Comparison of ENCODE assay signal across 1 cellular context in the genomic region with DNA sequence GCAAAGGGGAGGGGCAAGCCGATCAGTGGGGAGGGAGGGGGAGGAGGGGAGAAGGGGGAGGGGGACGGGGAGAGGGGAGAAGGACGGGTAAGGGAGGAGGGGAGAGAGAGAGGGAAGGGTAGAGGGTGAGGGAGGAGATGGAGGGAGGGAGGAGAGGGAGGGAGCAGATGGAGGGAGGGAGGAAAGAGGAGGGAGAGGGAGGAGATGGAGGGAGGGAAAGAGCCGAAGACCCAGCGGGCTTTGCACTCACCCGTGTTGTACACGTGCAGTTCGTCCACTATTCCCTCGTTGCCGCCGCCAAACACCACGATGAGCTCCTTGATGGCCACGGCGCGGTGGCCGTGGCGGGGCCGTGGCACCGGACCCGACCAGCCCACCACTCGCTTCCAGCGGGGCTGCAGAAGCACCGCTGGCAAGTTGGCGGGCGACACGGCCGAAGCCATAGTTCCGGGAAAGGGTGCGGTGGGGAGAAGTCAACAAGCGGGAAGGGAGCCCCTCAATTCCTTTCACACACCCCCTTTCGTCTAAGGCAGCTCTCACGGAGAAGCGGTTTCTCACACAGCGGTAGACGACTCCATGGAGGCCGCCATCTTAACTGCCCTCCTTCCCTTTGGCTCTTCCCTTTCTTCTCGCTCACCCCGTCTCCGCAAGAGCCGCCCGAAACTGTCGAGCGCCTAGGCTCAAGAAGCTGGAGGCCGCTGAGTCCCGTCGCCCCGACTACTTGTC.
TF ChIP-seq lines count a peak whose summit lies in the region.

No MANE protein-coding gene starts in this region.

TF ChIP-seq in A549, 52 proteins besides CTCF, POLR2A, EP300 and RAD21 (continued from another document):
- TF ChIP-seq, protein P1, sequence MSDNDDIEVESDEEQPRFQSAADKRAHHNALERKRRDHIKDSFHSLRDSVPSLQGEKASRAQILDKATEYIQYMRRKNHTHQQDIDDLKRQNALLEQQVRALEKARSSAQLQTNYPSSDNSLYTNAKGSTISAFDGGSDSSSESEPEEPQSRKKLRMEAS (IDR thresholded peaks at IDR 0.05): peak; percentile 60
- TF ChIP-seq HEYL (CRISPR knock-in tag; IDR thresholded peaks at IDR 0.05) (no peak), CHD2 (IDR thresholded peaks at IDR 0.05; ENCODE audit: low read length, partially characterized antibody) (no peak), NPAS2 (CRISPR knock-in tag; IDR thresholded peaks at IDR 0.05; ENCODE audit: borderline replicate concordance) (no peak), TP53 (CRISPR knock-in tag; IDR thresholded peaks at IDR 0.05) (0 out of 2 replicates have a peak, but pooled peaks have one; percentile 7), HOXB5 (CRISPR knock-in tag; IDR thresholded peaks at IDR 0.05) (no peak), NFE2L2 (conservative IDR thresholded peaks at IDR 0.05; ENCODE audit: low read length) (no peak), MYC (IDR thresholded peaks at IDR 0.05; ENCODE audit: borderline replicate concordance, low read length) (no peak), EHF (CRISPR knock-in tag; IDR thresholded peaks at IDR 0.05) (no peak), ZNF302 (CRISPR knock-in tag; IDR thresholded peaks at IDR 0.05) (no peak), CBX2 (IDR thresholded peaks at IDR 0.05; ENCODE audit: borderline replicate concordance, low read depth) (no peak), FOSL2 (IDR thresholded peaks at IDR 0.05) (no peak), FOSL2 (CRISPR knock-in tag; IDR thresholded peaks at IDR 0.05) (no peak), KDM5A (IDR thresholded peaks at IDR 0.05) (peak; percentile 67), USF2 (IDR thresholded peaks at IDR 0.05) (no peak), ZC3H11A (IDR thresholded peaks at IDR 0.05) (no peak), GATA3 (IDR thresholded peaks at IDR 0.05; ENCODE audit: borderline replicate concordance) (no peak), KDM1A (IDR thresholded peaks at IDR 0.05; ENCODE audit: low read depth) (no peak), HDAC2 (IDR thresholded peaks at IDR 0.05) (no peak), MAFK (IDR thresholded peaks at IDR 0.05; ENCODE audit: partially characterized antibody) (no peak), PBX3 (IDR thresholded peaks at IDR 0.05) (0 out of 2 replicates have a peak, but pooled peaks have one; percentile 22), EHMT2 (IDR thresholded peaks at IDR 0.05; ENCODE audit: low read depth) (no peak), ESRRA (IDR thresholded peaks at IDR 0.05; ENCODE audit: borderline replicate concordance, low read length) (no peak), HOXB13 (CRISPR knock-in tag; IDR thresholded peaks at IDR 0.05; ENCODE audit: low read depth) (no peak), MAZ (IDR thresholded peaks at IDR 0.05; ENCODE audit: borderline replicate concordance, low read depth, low read length) (no peak), PHF8 (IDR thresholded peaks at IDR 0.05; ENCODE audit: borderline replicate concordance, low read depth) (no peak), POLR2AphosphoS2 (conservative IDR thresholded peaks at IDR 0.05; ENCODE audit: low read length) (no peak), ZFP36 (IDR thresholded peaks at IDR 0.05; ENCODE audit: borderline replicate concordance, partially characterized antibody) (no peak), JUNB (IDR thresholded peaks at IDR 0.05) (no peak), BCL3 (IDR thresholded peaks at IDR 0.05) (0 out of 3 replicates have a peak, but pooled peaks have one; percentile 10), ZSCAN20 (CRISPR knock-in tag; IDR thresholded peaks at IDR 0.05) (no peak), CEBPB (IDR thresholded peaks at IDR 0.05) (no peak), RARB (CRISPR knock-in tag; IDR thresholded peaks at IDR 0.05) (no peak), CBX8 (IDR thresholded peaks at IDR 0.05) (no peak), TFCP2L1 (CRISPR knock-in tag; IDR thresholded peaks at IDR 0.05) (no peak), BHLHE40 (IDR thresholded peaks at IDR 0.05; ENCODE audit: low read depth, low read length) (no peak)
- TF ChIP-seq, protein P2, sequence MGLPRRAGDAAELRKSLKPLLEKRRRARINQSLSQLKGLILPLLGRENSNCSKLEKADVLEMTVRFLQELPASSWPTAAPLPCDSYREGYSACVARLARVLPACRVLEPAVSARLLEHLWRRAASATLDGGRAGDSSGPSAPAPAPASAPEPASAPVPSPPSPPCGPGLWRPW (IDR thresholded peaks at IDR 0.05): no peak
- TF ChIP-seq, protein P3, sequence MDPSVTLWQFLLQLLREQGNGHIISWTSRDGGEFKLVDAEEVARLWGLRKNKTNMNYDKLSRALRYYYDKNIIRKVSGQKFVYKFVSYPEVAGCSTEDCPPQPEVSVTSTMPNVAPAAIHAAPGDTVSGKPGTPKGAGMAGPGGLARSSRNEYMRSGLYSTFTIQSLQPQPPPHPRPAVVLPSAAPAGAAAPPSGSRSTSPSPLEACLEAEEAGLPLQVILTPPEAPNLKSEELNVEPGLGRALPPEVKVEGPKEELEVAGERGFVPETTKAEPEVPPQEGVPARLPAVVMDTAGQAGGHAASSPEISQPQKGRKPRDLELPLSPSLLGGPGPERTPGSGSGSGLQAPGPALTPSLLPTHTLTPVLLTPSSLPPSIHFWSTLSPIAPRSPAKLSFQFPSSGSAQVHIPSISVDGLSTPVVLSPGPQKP (IDR thresholded peaks at IDR 0.05; ENCODE audit: low read depth, low read length): no peak
- TF ChIP-seq, protein P4, sequence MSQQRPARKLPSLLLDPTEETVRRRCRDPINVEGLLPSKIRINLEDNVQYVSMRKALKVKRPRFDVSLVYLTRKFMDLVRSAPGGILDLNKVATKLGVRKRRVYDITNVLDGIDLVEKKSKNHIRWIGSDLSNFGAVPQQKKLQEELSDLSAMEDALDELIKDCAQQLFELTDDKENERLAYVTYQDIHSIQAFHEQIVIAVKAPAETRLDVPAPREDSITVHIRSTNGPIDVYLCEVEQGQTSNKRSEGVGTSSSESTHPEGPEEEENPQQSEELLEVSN (IDR thresholded peaks at IDR 0.05; ENCODE audit: borderline replicate concordance, low read depth): no peak
